In the genomic region with DNA sequence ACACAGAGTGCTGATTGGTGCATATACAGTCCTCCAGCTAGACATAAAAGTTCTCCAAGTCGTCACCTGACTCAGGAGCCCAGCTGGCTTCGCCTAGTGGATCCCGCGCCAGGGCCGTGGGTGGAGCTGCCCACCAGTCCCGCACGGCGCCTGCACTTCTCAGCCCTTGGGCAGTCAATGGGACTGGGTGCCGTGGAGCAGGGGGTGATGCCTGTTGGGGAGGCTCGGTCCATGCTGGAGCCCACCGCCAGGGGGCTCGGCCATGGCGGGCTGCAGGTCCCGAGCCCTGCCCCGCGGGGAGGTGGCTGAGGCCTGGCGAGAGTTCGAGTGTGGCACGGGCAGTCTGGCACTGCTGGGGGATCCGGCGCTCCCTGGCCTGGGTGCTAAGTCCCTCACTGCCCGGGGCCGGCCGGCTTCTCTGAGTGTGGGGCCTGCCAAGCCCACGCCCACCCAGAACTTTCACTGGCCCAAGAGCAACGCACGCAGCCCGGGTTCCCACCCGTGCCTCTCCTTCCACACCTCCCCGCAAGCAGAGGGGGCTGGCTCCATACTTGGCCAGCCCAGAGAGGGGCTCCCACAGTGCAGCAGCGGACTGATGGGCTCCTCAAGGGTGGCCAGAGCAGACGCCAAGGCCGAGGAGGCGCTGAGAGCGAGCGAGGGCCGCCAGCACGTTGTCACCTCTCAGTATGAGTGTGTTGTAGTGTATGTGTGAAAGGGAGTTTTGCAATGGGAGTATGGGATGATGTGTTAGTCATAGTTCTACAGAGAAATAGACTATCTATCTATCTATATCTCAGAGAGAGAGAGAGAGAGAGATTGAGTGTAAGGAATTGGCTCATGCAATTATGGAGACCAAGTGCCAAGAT, we compare ENCODE assay signal across 22 cellular contexts.
DNase-seq lines count a peak whose midpoint lies in the region; ATAC-seq, FAIRE-seq and TF ChIP-seq lines count a peak whose summit lies in the region.
"Had no signal": no experiment of that assay in that cellular context is flagged by ENCODE, and none has a peak within 500 bp of the region (broad histone marks: within the 10 kb centered on the region; RNA-seq: fewer than 3 reads in every experiment).

No MANE protein-coding gene starts in this region.

- H3K79me2 ChIP-seq in ACC112 (ENCODE audit: control insufficient read depth, insufficient read depth, low read length, unreplicated experiment) = peaks cover 8% of the 10 kb centered on the region
- peaks cover 5% of the 10 kb centered on the region for H3K79me2 ChIP-seq in GM12878 (ENCODE audit: control insufficient read depth, insufficient read depth, low read length)

- no peak overlapping the region for H3K27ac Mint-ChIP-seq in activated CD4-positive, alpha-beta T cell treated with anti-CD3 and anti-CD28 coated beads, Interleukin-2, amount 10 ng/mL, durations not matched to agents 24 days and 14 days
- H3K27ac Mint-ChIP-seq: CD4-positive, CD25-positive, alpha-beta regulatory T cell; GM23338 had no signal

- TF ChIP-seq RAD21 in GM12878 (IDR thresholded peaks at IDR 0.05; ENCODE audit: insufficient read depth, low read depth, low read length) = no peak

- no peaks in the 10 kb centered on the region for H3K27me3 Mint-ChIP-seq in activated CD4-positive, alpha-beta T cell treated with anti-CD3 and anti-CD28 coated beads, Interleukin-2, amount 10 ng/mL, durations not matched to agents 24 days and 14 days
- H3K27me3 Mint-ChIP-seq: CD4-positive, CD25-positive, alpha-beta regulatory T cell had no signal

- H3K27me3 ChIP-seq in ACC112 (ENCODE audit: insufficient read depth, low read length) (no peaks in the 10 kb centered on the region), GM12878 (replicated peaks in 1 of 2; ENCODE audit: control insufficient read depth in 2 of 2, insufficient read depth in 2 of 2, low read length in 1 of 2) (no peaks in the 10 kb centered on the region)
- H3K27me3 ChIP-seq: BE2C had no signal

- H3K27ac ChIP-seq in ACC112 (ENCODE audit: low read depth, low read length) = peak overlapping the region; percentile 58
- H3K27ac ChIP-seq in GM12878 (ENCODE audit: control insufficient read depth, insufficient read depth) = no peak overlapping the region

- no peak overlapping the region for H3K9ac ChIP-seq in GM12878 (ENCODE audit: control insufficient read depth, insufficient read depth, low read length)

- 93% methylated on average over 31 of the region's 38 CpGs for WGBS in GM12878 (ENCODE audit: insufficient coverage, insufficient replicate concordance, low lambda C conversion rate, missing lambda C conversion rate)

- H2AFZ ChIP-seq in ACC112 (ENCODE audit: low read length, unreplicated experiment) = no peak overlapping the region
- H2AFZ ChIP-seq in GM12878 (ENCODE audit: control insufficient read depth, low read depth, low read length) = no peak overlapping the region
- H2AFZ ChIP-seq: GM23338 had no signal

- no peak overlapping the region for H3K4me3 Mint-ChIP-seq in activated CD4-positive, alpha-beta T cell treated with anti-CD3 and anti-CD28 coated beads, Interleukin-2, amount 10 ng/mL, durations not matched to agents 24 days and 14 days
- H3K4me3 Mint-ChIP-seq: CD4-positive, CD25-positive, alpha-beta regulatory T cell; GM23338 had no signal

- H4K20me1 ChIP-seq in GM12878 (ENCODE audit: control insufficient read depth, insufficient read depth) = no peaks in the 10 kb centered on the region

- RAD21 ChIA-PET in GM12878 (lab: Charles Lee; ENCODE audit: unreplicated experiment) = no interaction called here

- H3K9me3 ChIP-seq in GM12878 (replicated peaks; ENCODE audit: control insufficient read depth, insufficient read depth, low read length) = peaks cover 7% of the 10 kb centered on the region
- H3K9me3 ChIP-seq: BE2C had no signal

- H3K36me3 ChIP-seq in ACC112 (ENCODE audit: insufficient read depth, low read length) (0 out of 2 replicates have a peak, but pooled peaks cover 6% of the 10 kb centered on the region), GM12878 (ENCODE audit: control insufficient read depth in 2 of 2, insufficient read depth in 2 of 2, low read length in 1 of 2) (no peaks in the 10 kb centered on the region)
- H3K36me3 ChIP-seq: BE2C had no signal

- CTCF ChIA-PET in GM12878 (lab: Yijun Ruan, JAX) = no interaction called here

- in situ Hi-C loops in GM12878 (cut with MboI) = no loop called here

- SMC1A ChIA-PET in GM12878 (lab: Charles Lee; ENCODE audit: uncharacterized antibody, unreplicated experiment) = interaction anchor here (0.7 to 1.3 kb wide), 2 partner anchors 16 to 18 kb away, joined by 3 read pairs; no protein-coding TSS in a partner anchor

- H3K4me3 ChIP-seq in ACC112 (ENCODE audit: low read depth, low read length) = no peak overlapping the region
- no peak overlapping the region for H3K4me3 ChIP-seq in GM12878
- H3K4me3 ChIP-seq: GM23338, K562 had no signal

- H3K4me1 ChIP-seq in ACC112 (ENCODE audit: control insufficient read depth, insufficient read depth, low read length, unreplicated experiment) (peaks cover 17% of the 10 kb centered on the region), GM12878 (ENCODE audit: control insufficient read depth, insufficient read depth, low read length) (no peaks in the 10 kb centered on the region)
- H3K4me1 ChIP-seq: BE2C had no signal

- no peaks in the 10 kb centered on the region for H3K4me1 Mint-ChIP-seq in activated CD4-positive, alpha-beta T cell treated with anti-CD3 and anti-CD28 coated beads, Interleukin-2, amount 10 ng/mL, durations not matched to agents 24 days and 14 days

- peak; percentile 17 for DNase-seq in activated CD4-positive, alpha-beta T cell treated with anti-CD3 and anti-CD28 coated beads for 48 hours
- no peak for DNase-seq in activated CD4-positive, alpha-beta T cell treated with anti-CD3 and anti-CD28 coated beads, Interleukin-2, amount 10 ng/mL, durations not matched to agents 24 days and 14 days
- DNase-seq in GM12878 (ENCODE audit: low read depth, low spot score) (no peak), posterior vena cava (ENCODE audit: low spot score) (peak; percentile 77), NCI-H524 treated with DMSO at 0.1 percent for 48 hours (lab: John Stamatoyannopoulos, UW) (no peak), activated T-cell treated with anti-CD3 and anti-CD28 coated beads for 4 hours (no peak)
- DNase-seq: 8988T; BE2C; CD4-positive, CD25-positive, alpha-beta regulatory T cell; COR-L47; DMS 273 treated with DMSO at 0.1 percent for 48 hours; DND-41; NCI-H1105; NCI-H2081 treated with DMSO at 0.1 percent for 48 hours; NCI-H748 treated with DMSO at 0.1 percent for 48 hours; NK-92 treated with Interleukin-12 subunit alpha and Interleukin-12 subunit beta, amount 100 ng/mL, for 24 hours; OCI-M1; Right ventricle myocardium superior had no signal

- peaks cover 10% of the 10 kb centered on the region for H3K9me3 Mint-ChIP-seq in activated CD4-positive, alpha-beta T cell treated with anti-CD3 and anti-CD28 coated beads, Interleukin-2, amount 10 ng/mL, durations not matched to agents 24 days and 14 days

- POLR2A ChIA-PET in GM12878 (lab: Charles Lee) = no interaction called here

- no peak for FAIRE-seq in GM12878 (lab: Jason Lieb, UNC)
- FAIRE-seq: K562 had no signal

- TF ChIP-seq POLR2A in GM12878 (IDR thresholded peaks at IDR 0.05; ENCODE audit: low read depth, low read length) = no peak

- H3K36me3 Mint-ChIP-seq in activated CD4-positive, alpha-beta T cell treated with anti-CD3 and anti-CD28 coated beads, Interleukin-2, amount 10 ng/mL, durations not matched to agents 24 days and 14 days (ENCODE audit: low read depth) = no peaks in the 10 kb centered on the region
- H3K36me3 Mint-ChIP-seq: CD4-positive, CD25-positive, alpha-beta regulatory T cell had no signal

- TF ChIP-seq EP300 in GM12878 (IDR thresholded peaks at IDR 0.05; ENCODE audit: borderline replicate concordance in 1 of 2, control insufficient read depth in 1 of 2, low read depth in 2 of 2, low read length in 2 of 2) = no peak

- ATAC-seq in GM12878 (no peak), GM21825 (IDR thresholded peaks at IDR 0.05; ENCODE audit: unreplicated experiment) (no peak)
- ATAC-seq: GM23338, K562 had no signal

- H3K4me2 ChIP-seq in GM12878 (ENCODE audit: control insufficient read depth, insufficient read depth) = no peak overlapping the region
- H3K4me2 ChIP-seq: GM23338 had no signal

- no TSS peak for BruUV-seq in GM12878 (replicated peaks; lab: Mats Ljungman, UMichigan)

- intact Hi-C loops in activated CD4-positive, alpha-beta T cell treated with anti-CD3 and anti-CD28 coated beads, Interleukin-2, amount 10 ng/mL, durations not matched to agents 24 days and 14 days (cut with micrococcal nuclease) = no loop called here
- intact Hi-C loops in GM12878 (cut with micrococcal nuclease; ENCODE audit: unreplicated experiment) = no loop called here
- intact Hi-C loops in posterior vena cava (cut with DNase I) = no loop called here

- no peak for TF ChIP-seq CTCF in GM12878 (IDR thresholded peaks at IDR 0.05 in 2 of 3, conservative IDR thresholded peaks at IDR 0.05 in 1 of 3; ENCODE audit: control insufficient read depth in 2 of 3, extremely low read depth in 1 of 3, insufficient read depth in 1 of 3, low read depth in 3 of 3, low read length in 3 of 3)

TF ChIP-seq in GM12878, 131 proteins besides CTCF, POLR2A, EP300 and RAD21 (continues in another document):
- TF ChIP-seq NR2C1 (IDR thresholded peaks at IDR 0.05) = no peak
- TF ChIP-seq, protein P1, sequence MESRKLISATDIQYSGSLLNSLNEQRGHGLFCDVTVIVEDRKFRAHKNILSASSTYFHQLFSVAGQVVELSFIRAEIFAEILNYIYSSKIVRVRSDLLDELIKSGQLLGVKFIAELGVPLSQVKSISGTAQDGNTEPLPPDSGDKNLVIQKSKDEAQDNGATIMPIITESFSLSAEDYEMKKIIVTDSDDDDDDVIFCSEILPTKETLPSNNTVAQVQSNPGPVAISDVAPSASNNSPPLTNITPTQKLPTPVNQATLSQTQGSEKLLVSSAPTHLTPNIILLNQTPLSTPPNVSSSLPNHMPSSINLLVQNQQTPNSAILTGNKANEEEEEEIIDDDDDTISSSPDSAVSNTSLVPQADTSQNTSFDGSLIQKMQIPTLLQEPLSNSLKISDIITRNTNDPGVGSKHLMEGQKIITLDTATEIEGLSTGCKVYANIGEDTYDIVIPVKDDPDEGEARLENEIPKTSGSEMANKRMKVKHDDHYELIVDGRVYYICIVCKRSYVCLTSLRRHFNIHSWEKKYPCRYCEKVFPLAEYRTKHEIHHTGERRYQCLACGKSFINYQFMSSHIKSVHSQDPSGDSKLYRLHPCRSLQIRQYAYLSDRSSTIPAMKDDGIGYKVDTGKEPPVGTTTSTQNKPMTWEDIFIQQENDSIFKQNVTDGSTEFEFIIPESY (IDR thresholded peaks at IDR 0.05) = peak; percentile 85

Comparison
In these comparisons a context has a peak if more than half of its experiments do, and no peak if none do; other contexts are left out.
1. DNase-seq: peak in activated CD4-positive, alpha-beta T cell treated with anti-CD3 and anti-CD28 coated beads for 48 hours (single experiment) and posterior vena cava (single experiment); none in activated CD4-positive, alpha-beta T cell treated with anti-CD3 and anti-CD28 coated beads, Interleukin-2, amount 10 ng/mL, durations not matched to agents 24 days and 14 days (single experiment), GM12878 (single experiment), NCI-H524 treated with DMSO at 0.1 percent for 48 hours (single experiment) and activated T-cell treated with anti-CD3 and anti-CD28 coated beads for 4 hours (single experiment).